ENCODE assay signal across 11 cellular contexts in genomic region chr18:31490387-31490786, GRCh38.
DNase-seq lines count a peak whose midpoint lies in the region; ATAC-seq, FAIRE-seq and TF ChIP-seq lines count a peak whose summit lies in the region.
"Had no signal": no experiment of that assay in that cellular context is flagged by ENCODE, and none has a peak within 500 bp of the region (broad histone marks: within the 10 kb centered on the region; RNA-seq: fewer than 3 reads in every experiment).

No MANE protein-coding gene starts in this region.

- H3K4me1 Mint-ChIP-seq in T-helper 2 cell treated with Interferon-gamma antibody and Interleukin-4, amounts not matched to agents 5 μg/mL and 100 μg/mL, for 36 hours (ENCODE audit: low read depth), result no peaks in the 10 kb centered on the region
- H3K4me1 Mint-ChIP-seq: naive thymus-derived CD4-positive, alpha-beta T cell had no signal

- H3K4me3 Mint-ChIP-seq in T-helper 2 cell treated with Interferon-gamma antibody and Interleukin-4, amounts not matched to agents 5 μg/mL and 100 μg/mL, for 36 hours, result no peak overlapping the region
- H3K4me3 Mint-ChIP-seq: naive thymus-derived CD4-positive, alpha-beta T cell had no signal

- no peak for DNase-seq in D721Med (ENCODE audit: insufficient read length, low spot score)
- peak; percentile 46 for DNase-seq in RCC 7860 (ENCODE audit: low spot score)
- DNase-seq in stimulated activated CD4-positive, alpha-beta T cell treated with anti-CD3 and anti-CD28 coated beads, Interleukin-2, amount 100 ng/mL, for 48 hours, result no peak
- DNase-seq in T-helper 2 cell treated with Interferon-gamma antibody and Interleukin-4, amounts not matched to agents 5 μg/mL and 100 μg/mL, for 36 hours (ENCODE audit: low spot score), result no peak
- DNase-seq in NCI-H1930 (lab: John Stamatoyannopoulos, UW), result no peak
- no peak for DNase-seq in iPS-NIHi11 (ENCODE audit: low spot score)
- DNase-seq: AML-193; amniotic stem cell; naive thymus-derived CD4-positive, alpha-beta T cell had no signal

- H3K27ac Mint-ChIP-seq in T-helper 2 cell treated with Interferon-gamma antibody and Interleukin-4, amounts not matched to agents 5 μg/mL and 100 μg/mL, for 36 hours, result no peak overlapping the region
- H3K27ac Mint-ChIP-seq: naive thymus-derived CD4-positive, alpha-beta T cell had no signal

- H3K36me3 Mint-ChIP-seq in T-helper 2 cell treated with Interferon-gamma antibody and Interleukin-4, amounts not matched to agents 5 μg/mL and 100 μg/mL, for 36 hours (ENCODE audit: low read depth), result no peaks in the 10 kb centered on the region
- H3K36me3 Mint-ChIP-seq: naive thymus-derived CD4-positive, alpha-beta T cell had no signal

- TF ChIP-seq CTCF in D721Med (IDR thresholded peaks at IDR 0.05; ENCODE audit: insufficient read depth, missing control alignments), result no peak

- FAIRE-seq in D721Med (lab: Jason Lieb, UNC) (peak; percentile 16), RCC 7860 (lab: Jason Lieb, UNC) (peak; percentile 75)

- no peaks in the 10 kb centered on the region for H3K9me3 Mint-ChIP-seq in T-helper 2 cell treated with Interferon-gamma antibody and Interleukin-4, amounts not matched to agents 5 μg/mL and 100 μg/mL, for 36 hours

- ATAC-seq in GM19328 (IDR thresholded peaks at IDR 0.05; ENCODE audit: unreplicated experiment) (peak; percentile 59), HG02970 (IDR thresholded peaks at IDR 0.05; ENCODE audit: low FRiP score, unreplicated experiment) (peak; percentile 57)
- ATAC-seq: naive thymus-derived CD4-positive, alpha-beta T cell had no signal

- H3K27me3 Mint-ChIP-seq in T-helper 2 cell treated with Interferon-gamma antibody and Interleukin-4, amounts not matched to agents 5 μg/mL and 100 μg/mL, for 36 hours (ENCODE audit: low read depth), result peaks cover under 1% of the 10 kb centered on the region
